Comparison of ENCODE assay signal across 8 cellular contexts in the genomic region with DNA sequence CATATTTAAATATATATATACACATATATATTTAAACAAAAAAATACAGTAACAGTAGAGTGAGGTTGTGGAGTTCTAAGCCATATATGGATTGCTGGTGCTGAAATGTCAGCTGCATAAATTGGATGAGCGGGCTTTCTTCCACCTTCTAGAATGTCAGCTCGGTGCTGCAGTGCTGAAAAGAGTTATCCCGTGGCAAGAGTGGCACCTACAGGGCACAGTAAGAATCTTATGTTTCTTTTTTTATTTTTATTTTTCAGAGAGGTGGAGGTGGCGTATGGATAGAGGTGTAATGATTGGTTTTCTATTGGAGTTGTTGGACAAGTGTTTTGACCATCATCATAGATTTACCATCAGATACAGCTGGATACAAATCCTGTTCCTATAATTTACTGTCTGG.
A peak's percentile ranks its signal among the peaks of the same experiment; 100 is the strongest.
DNase-seq lines count a peak whose midpoint lies in the region; ATAC-seq, FAIRE-seq and TF ChIP-seq lines count a peak whose summit lies in the region.

No MANE protein-coding gene starts in this region.

- H3K4me1 ChIP-seq in HAP-1 (peaks cover 6% of the 10 kb centered on the region), astrocyte (ENCODE audit: insufficient read depth, low read length) (no peaks in the 10 kb centered on the region)

- H3K36me3 ChIP-seq in HAP-1 (replicated peaks) (no peaks in the 10 kb centered on the region), astrocyte (ENCODE audit: insufficient read depth, low read length) (no peaks in the 10 kb centered on the region)

- H3K4me3 ChIP-seq in HAP-1 (no peak overlapping the region), astrocyte (ENCODE audit: insufficient read depth, low read depth, low read length) (no peak overlapping the region)

- H3K27ac ChIP-seq in C4-2B (no peak overlapping the region), astrocyte (ENCODE audit: low read depth, low read length) (no peak overlapping the region)

- H3K9ac ChIP-seq in astrocyte (ENCODE audit: low read length), result no peak overlapping the region

- H3K9me3 Mint-ChIP-seq in astrocyte (ENCODE audit: unreplicated experiment), result no peaks in the 10 kb centered on the region
- H3K9me3 Mint-ChIP-seq in stimulated activated naive B cell treated with anti-CD40 and anti-IgM and Interleukin-4, amounts not matched to agents 10 μg/mL and 1 μg/mL and 100 μg/mL, for 72 hours, result no peaks in the 10 kb centered on the region

- H3K9me3 ChIP-seq in HAP-1 (no peaks in the 10 kb centered on the region), astrocyte (ENCODE audit: insufficient read depth, low read depth, low read length) (no peaks in the 10 kb centered on the region)

- no peaks in the 10 kb centered on the region for H3K27me3 Mint-ChIP-seq in astrocyte (ENCODE audit: low read depth, unreplicated experiment)
- H3K27me3 Mint-ChIP-seq in stimulated activated naive B cell treated with anti-CD40 and anti-IgM and Interleukin-4, amounts not matched to agents 10 μg/mL and 1 μg/mL and 100 μg/mL, for 72 hours, result no peaks in the 10 kb centered on the region

- no peak overlapping the region for H3K27ac Mint-ChIP-seq in astrocyte (ENCODE audit: unreplicated experiment)
- H3K27ac Mint-ChIP-seq in stimulated activated naive B cell treated with anti-CD40 and anti-IgM and Interleukin-4, amounts not matched to agents 10 μg/mL and 1 μg/mL and 100 μg/mL, for 72 hours, result no peak overlapping the region

- no peak overlapping the region for H3K4me3 Mint-ChIP-seq in astrocyte (ENCODE audit: unreplicated experiment)
- no peak overlapping the region for H3K4me3 Mint-ChIP-seq in stimulated activated naive B cell treated with anti-CD40 and anti-IgM and Interleukin-4, amounts not matched to agents 10 μg/mL and 1 μg/mL and 100 μg/mL, for 72 hours

- peak; percentile 70 to 74 for ATAC-seq in stimulated activated naive B cell treated with anti-CD40 and anti-IgM and Interleukin-4, amounts not matched to agents 10 μg/mL and 1 μg/mL and 100 μg/mL, for 72 hours (replicated peaks)

- no peaks in the 10 kb centered on the region for H3K36me3 Mint-ChIP-seq in astrocyte (ENCODE audit: low read depth, unreplicated experiment)
- no peaks in the 10 kb centered on the region for H3K36me3 Mint-ChIP-seq in stimulated activated naive B cell treated with anti-CD40 and anti-IgM and Interleukin-4, amounts not matched to agents 10 μg/mL and 1 μg/mL and 100 μg/mL, for 72 hours

- TF ChIP-seq CTCF in C4-2B (conservative IDR thresholded peaks at IDR 0.05) (peak; percentile 64), astrocyte (IDR thresholded peaks at IDR 0.05; ENCODE audit: insufficient read depth, low read depth, low read length) (peak; percentile 60)

- no peak overlapping the region for H2AFZ ChIP-seq in astrocyte (ENCODE audit: low read depth, low read length)

- H3K4me1 Mint-ChIP-seq in astrocyte (ENCODE audit: low read depth, unreplicated experiment), result peaks cover 8% of the 10 kb centered on the region
- H3K4me1 Mint-ChIP-seq in stimulated activated naive B cell treated with anti-CD40 and anti-IgM and Interleukin-4, amounts not matched to agents 10 μg/mL and 1 μg/mL and 100 μg/mL, for 72 hours, result peaks cover 1 to 8% of the 10 kb centered on the region in 2 donors

- no peaks in the 10 kb centered on the region for H3K27me3 ChIP-seq in HAP-1 (ENCODE audit: low read depth)
- no peaks in the 10 kb centered on the region for H3K27me3 ChIP-seq in astrocyte (ENCODE audit: insufficient read depth, low read length)

- no peaks in the 10 kb centered on the region for H4K20me1 ChIP-seq in astrocyte (ENCODE audit: insufficient read depth, low read length)

- in situ Hi-C loops in HAP-1 (cut with MboI; ENCODE audit: low sequenced_read_pairs), result no loop called here

- FAIRE-seq in astrocyte (lab: Jason Lieb, UNC), result no peak

- H3K4me2 ChIP-seq in astrocyte (ENCODE audit: low read length), result no peak overlapping the region

- H3K79me2 ChIP-seq in astrocyte (ENCODE audit: insufficient read depth, low read length), result no peaks in the 10 kb centered on the region

- DNase-seq in HAP-1 (ENCODE audit: low spot score in 2 of 2) (peak; percentile 41 to 52), NCI-H345 treated with DMSO at 0.1 percent for 48 hours (lab: John Stamatoyannopoulos, UW; ENCODE audit: unreplicated experiment) (peak; percentile 19), astrocyte (ENCODE audit: low read depth) (peak; percentile 23), inferior parietal cortex (ENCODE audit: extremely low spot score) (peak; percentile 78), T1000 (lab: John Stamatoyannopoulos, UW) (no peak), foreskin melanocyte (no peak)
- no peak for DNase-seq in stimulated activated naive B cell treated with anti-CD40 and anti-IgM and Interleukin-4, amounts not matched to agents 10 μg/mL and 1 μg/mL and 100 μg/mL, for 72 hours

Comparison
In these comparisons a context has a peak if more than half of its experiments do, and no peak if none do; other contexts are left out.
1. DNase-seq: peak in HAP-1 (2 of 2), NCI-H345 treated with DMSO at 0.1 percent for 48 hours (single experiment), astrocyte (single experiment) and inferior parietal cortex (single experiment); none in stimulated activated naive B cell treated with anti-CD40 and anti-IgM and Interleukin-4, amounts not matched to agents 10 μg/mL and 1 μg/mL and 100 μg/mL, for 72 hours (single experiment), T1000 (single experiment) and foreskin melanocyte (single experiment).